13 cellular contexts compared by ENCODE assay signal in genomic region chr4:169416997-169417396, GRCh38.
DNase-seq lines count a peak whose midpoint lies in the region; ATAC-seq and TF ChIP-seq lines count a peak whose summit lies in the region.
"Had no signal": no experiment of that assay in that cellular context is flagged by ENCODE, and none has a peak within 500 bp of the region (broad histone marks: within the 10 kb centered on the region; RNA-seq: fewer than 3 reads in every experiment).

No MANE protein-coding gene starts in this region.

- no peak overlapping the region for H3K4me3 ChIP-seq in Jurkat, Clone E6-1 (ENCODE audit: low read length)
- H3K4me3 ChIP-seq in smooth muscle cell: no peak overlapping the region
- H3K4me3 ChIP-seq: colonic mucosa, gastrocnemius medialis, ovary, transverse colon had no signal

- H3K27me3 ChIP-seq in smooth muscle cell (ENCODE audit: low read depth): no peaks in the 10 kb centered on the region
- H3K27me3 ChIP-seq: colonic mucosa, gastrocnemius medialis, ovary, transverse colon had no signal

- H3K36me3 ChIP-seq in smooth muscle cell (ENCODE audit: low read depth): no peaks in the 10 kb centered on the region
- H3K36me3 ChIP-seq: colonic mucosa, gastrocnemius medialis, ovary, transverse colon had no signal

- no peak overlapping the region for H2AFZ ChIP-seq in smooth muscle cell (ENCODE audit: low read depth)

- peaks cover under 1% of the 10 kb centered on the region for H3F3A ChIP-seq in smooth muscle cell (ENCODE audit: low read depth)

- H3K9me3 ChIP-seq in smooth muscle cell (replicated peaks; ENCODE audit: low read depth): no peaks in the 10 kb centered on the region
- H3K9me3 ChIP-seq: colonic mucosa, gastrocnemius medialis, ovary, transverse colon had no signal

- H4K20me1 ChIP-seq in smooth muscle cell (ENCODE audit: low read depth): no peaks in the 10 kb centered on the region

- ATAC-seq in GM18517 (IDR thresholded peaks at IDR 0.05; ENCODE audit: unreplicated experiment) (peak; percentile 52), GM21786 (IDR thresholded peaks at IDR 0.05; ENCODE audit: unreplicated experiment) (peak; percentile 70)
- ATAC-seq: gastrocnemius medialis had no signal

- no peak overlapping the region for H3K4me2 ChIP-seq in smooth muscle cell

- TF ChIP-seq CTCF in smooth muscle cell (IDR thresholded peaks at IDR 0.05; ENCODE audit: borderline replicate concordance, insufficient read depth, poor library complexity, severe bottlenecking): no peak

- no peak overlapping the region for H3K27ac ChIP-seq in smooth muscle cell (ENCODE audit: low read depth)
- H3K27ac ChIP-seq: colonic mucosa, gastrocnemius medialis, ovary, transverse colon had no signal

- DNase-seq in Jurkat, Clone E6-1 (ENCODE audit: low read depth, low spot score): peak; percentile 8
- peak; percentile 57 for DNase-seq in globus pallidus (ENCODE audit: low spot score)
- DNase-seq in activated CD4-positive, alpha-beta T cell treated with anti-CD3 and anti-CD28 coated beads, Interleukin-2, amount 50 U/mL, for 48 hours: no peak
- DNase-seq in SIG-M5 (lab: John Stamatoyannopoulos, UW): no peak
- DNase-seq in smooth muscle cell (lab: John Stamatoyannopoulos, UW; ENCODE audit: unreplicated experiment): no peak
- DNase-seq in DMS 273 (lab: John Stamatoyannopoulos, UW; ENCODE audit: unreplicated experiment): no peak
- DNase-seq: colonic mucosa; gastrocnemius medialis; ovary; stimulated activated CD4-positive, alpha-beta T cell treated with anti-CD3 and anti-CD28 coated beads, Interleukin-4, amount 100 ng/mL, for 24 hours; transverse colon had no signal

- no peaks in the 10 kb centered on the region for H3K4me1 ChIP-seq in smooth muscle cell (ENCODE audit: low read depth)
- H3K4me1 ChIP-seq: gastrocnemius medialis had no signal

- H3K79me2 ChIP-seq in smooth muscle cell (ENCODE audit: low read depth): no peaks in the 10 kb centered on the region

- no peak overlapping the region for H3K9ac ChIP-seq in smooth muscle cell (ENCODE audit: low read depth)

Comparison
In these comparisons a context has a peak if more than half of its experiments do, and no peak if none do; other contexts are left out.
1. DNase-seq: peak in Jurkat, Clone E6-1 (single experiment) and globus pallidus (single experiment); none in activated CD4-positive, alpha-beta T cell treated with anti-CD3 and anti-CD28 coated beads, Interleukin-2, amount 50 U/mL, for 48 hours (0 of 2), SIG-M5 (single experiment), smooth muscle cell (single experiment) and DMS 273 (single experiment).